18 cellular contexts compared by ENCODE assay signal in the genomic region with DNA sequence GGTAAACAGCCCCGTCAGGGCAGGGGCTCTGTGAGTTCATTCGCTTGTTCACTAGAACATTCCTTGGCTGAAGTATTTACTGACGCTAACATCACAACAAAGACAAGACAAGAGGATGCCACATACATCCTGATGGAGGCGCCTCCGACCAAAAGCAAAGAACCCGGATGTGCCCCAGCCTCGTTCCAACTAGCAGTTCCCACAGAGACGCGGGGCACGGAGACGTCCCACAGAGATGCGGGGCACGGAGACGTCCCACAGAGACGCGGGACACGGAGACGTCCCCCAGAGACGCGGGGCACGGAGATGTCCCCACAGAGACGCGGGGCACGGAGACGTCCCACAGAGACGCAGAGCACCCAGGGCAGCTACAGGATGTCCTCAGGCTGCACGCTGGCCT. TPM values are rescaled to one million over a fixed set of nuclear protein-coding genes. Genes with fewer than 3 reads are reported as not detected.
DNase-seq lines count a peak whose midpoint lies in the region; ATAC-seq and TF ChIP-seq lines count a peak whose summit lies in the region.
"Had no signal": no experiment of that assay in that cellular context is flagged by ENCODE, and none has a peak within 500 bp of the region (broad histone marks: within the 10 kb centered on the region; RNA-seq: fewer than 3 reads in every experiment).

No MANE protein-coding gene starts in this region.

- no peaks in the 10 kb centered on the region for H3K9me3 ChIP-seq in osteoblast (ENCODE audit: low read depth, low read length)

- no peak for TF ChIP-seq CTCF in glutamatergic neuron (IDR thresholded peaks at IDR 0.05; ENCODE audit: partially characterized antibody, unreplicated experiment)
- TF ChIP-seq CTCF in osteoblast (IDR thresholded peaks at IDR 0.05; ENCODE audit: extremely low read depth, low read depth, low read length) = no peak

- H3K27me3 ChIP-seq in H7 (ENCODE audit: control insufficient read depth, insufficient read depth, low read length) (no peaks in the 10 kb centered on the region), osteoblast (ENCODE audit: insufficient read depth, low read length) (peaks cover 9% of the 10 kb centered on the region)

- no peak overlapping the region for H3K4me3 ChIP-seq in H7 (ENCODE audit: insufficient read depth, low read depth, low read length)
- no peak overlapping the region for H3K4me3 ChIP-seq in osteoblast (ENCODE audit: insufficient read depth, low read length)

- no peaks in the 10 kb centered on the region for H3K4me1 ChIP-seq in osteoblast (ENCODE audit: insufficient read depth, low read length)

- no peaks in the 10 kb centered on the region for H3K36me3 ChIP-seq in H7 (replicated peaks; ENCODE audit: control insufficient read depth, insufficient read depth, low read length)
- no peaks in the 10 kb centered on the region for H3K36me3 ChIP-seq in osteoblast (ENCODE audit: insufficient read depth, low read length)

- peaks cover 8% of the 10 kb centered on the region for H3K27me3 Mint-ChIP-seq in glutamatergic neuron (ENCODE audit: unreplicated experiment)

- H3K4me2 ChIP-seq in osteoblast (ENCODE audit: insufficient read depth, low read length) = no peak overlapping the region

- H2AFZ ChIP-seq in osteoblast (ENCODE audit: low read length) = no peak overlapping the region

- no peaks in the 10 kb centered on the region for H3K79me2 ChIP-seq in osteoblast (ENCODE audit: insufficient read depth, low read length)

- H3K36me3 Mint-ChIP-seq in glutamatergic neuron (ENCODE audit: unreplicated experiment) = no peaks in the 10 kb centered on the region

- peaks cover 1% of the 10 kb centered on the region for H3K4me1 Mint-ChIP-seq in glutamatergic neuron (ENCODE audit: low read depth, unreplicated experiment)

- H4K20me1 ChIP-seq in osteoblast (ENCODE audit: insufficient read depth, low read length) = no peaks in the 10 kb centered on the region

- no peak for ATAC-seq in HG02970 (IDR thresholded peaks at IDR 0.05; ENCODE audit: low FRiP score, unreplicated experiment)
- no peak for ATAC-seq in GM19324 (IDR thresholded peaks at IDR 0.05; ENCODE audit: low FRiP score, unreplicated experiment)
- ATAC-seq: PC-3 had no signal

- peaks cover 7% of the 10 kb centered on the region for H3K9me3 Mint-ChIP-seq in glutamatergic neuron (ENCODE audit: unreplicated experiment)

- no peak overlapping the region for H3K4me3 Mint-ChIP-seq in glutamatergic neuron (ENCODE audit: unreplicated experiment)

- no peak overlapping the region for H3K27ac Mint-ChIP-seq in glutamatergic neuron (ENCODE audit: unreplicated experiment)

- H3K27ac ChIP-seq in osteoblast (ENCODE audit: low read depth, low read length) = no peak overlapping the region
- H3K27ac ChIP-seq: C4-2B, RWPE1 had no signal

- DNase-seq in H7 (peak; percentile 79), NCI-H1930 (lab: John Stamatoyannopoulos, UW) (peak; percentile 43 to 62), glutamatergic neuron (peak; percentile 4), osteoblast (ENCODE audit: insufficient read length, low spot score, missing footprints) (peak; percentile 23), NAMALWA (ENCODE audit: low spot score) (no peak), NCI-H1105 (lab: John Stamatoyannopoulos, UW) (no peak)
- DNase-seq: ACHN, DMS79 treated with DMSO at 0.1 percent for 48 hours, HCEC 1CT, NCI-H1417 treated with DMSO at 0.1 percent for 48 hours, NCI-H187 treated with DMSO at 0.1 percent for 48 hours, NCI-H226, NCI-H524 treated with DMSO at 0.1 percent for 48 hours, PC-3 had no signal

RNA-seq across cellular contexts. Expression of gene CFAP46, which starts 35.4 kb away (rescaled TPM):
- total RNA-seq in H7 (2014; rRNA removed; shearing (Covaris generic)) = 0.59 and 0.70 TPM in 2 replicates
- total RNA-seq in glutamatergic neuron (ENCODE audit: unreplicated experiment) = 5.2 TPM
- total RNA-seq in osteoblast = under 0.01 and 0.29 TPM in 2 replicates

Comparison
In these comparisons a context has a peak if more than half of its experiments do, and no peak if none do; other contexts are left out.
1. DNase-seq: peak in H7 (single experiment), NCI-H1930 (2 of 2), glutamatergic neuron (single experiment) and osteoblast (single experiment); none in NAMALWA (single experiment) and NCI-H1105 (single experiment).